ENCODE assay signal across 22 cellular contexts in the genomic region with DNA sequence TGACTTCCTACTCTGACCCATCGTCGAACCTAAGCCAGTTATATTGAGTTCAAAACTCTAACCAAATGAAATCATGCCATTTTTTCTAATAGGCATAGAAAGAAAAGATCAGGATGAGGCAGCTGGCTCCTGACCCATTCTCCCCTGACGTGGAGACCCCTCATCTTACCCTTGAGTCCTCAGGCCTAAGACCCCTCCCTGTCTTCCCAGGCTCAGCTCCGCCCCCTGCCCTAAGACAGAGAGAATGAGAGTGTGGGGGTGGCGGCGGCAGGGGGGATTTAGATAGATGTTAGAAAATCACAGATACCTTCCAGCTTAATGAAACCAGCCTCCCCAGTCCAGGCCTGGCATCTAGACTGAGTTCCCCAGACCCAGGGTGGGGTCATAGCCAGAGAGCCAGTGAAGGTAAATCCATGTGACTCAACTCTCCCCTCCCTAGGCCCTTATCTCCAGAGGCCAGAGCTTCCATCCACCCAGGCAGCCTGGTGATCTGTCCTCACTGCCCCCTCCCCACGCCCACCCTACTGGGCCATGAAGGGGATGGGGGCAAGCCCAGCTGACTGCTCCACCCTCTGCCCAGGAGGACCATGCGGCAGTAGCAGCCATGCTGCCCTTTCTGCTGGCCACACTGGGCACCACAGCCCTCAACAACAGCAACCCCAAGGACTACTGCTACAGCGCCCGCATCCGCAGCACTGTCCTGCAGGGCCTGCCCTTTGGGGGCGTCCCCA. TPM values are rescaled to one million over a fixed set of nuclear protein-coding genes. Genes with fewer than 3 reads are reported as not detected.
DNase-seq lines count a peak whose midpoint lies in the region; ATAC-seq, FAIRE-seq and TF ChIP-seq lines count a peak whose summit lies in the region.
"Had no signal": no experiment of that assay in that cellular context is flagged by ENCODE, and none has a peak within 500 bp of the region (broad histone marks: within the 10 kb centered on the region; RNA-seq: fewer than 3 reads in every experiment).

No MANE protein-coding gene starts in this region.

- POLR2A ChIA-PET in WTC11 (lab: Charles Lee) = interaction anchor here (0.6 to 1.3 kb wide), 3 partner anchors 49 to 113 kb away, joined by 3 to 4 read pairs (median 4); partner anchors contain the start of gene HSP90AB1

- H3K4me3 Mint-ChIP-seq in H9 (peak overlapping the region in 1 of 2 experiments; percentile 14; a peak in 1 of 5 replicates), WTC11 (no peak overlapping the region)
- H3K4me3 Mint-ChIP-seq: dendritic cell treated with granulocyte-macrophage colony-stimulating factor and Interleukin-4, amounts not matched to agents 40 ng/mL and 50 ng/mL, for 4 days had no signal

- TF ChIP-seq CTCF in H9 (conservative IDR thresholded peaks at IDR 0.05) = no peak
- TF ChIP-seq CTCF in WTC11 (IDR thresholded peaks at IDR 0.05) = no peak

- FAIRE-seq in RCC 7860 (lab: Jason Lieb, UNC) = no peak
- FAIRE-seq: H54 had no signal

- H4K20me1 ChIP-seq in H9 (ENCODE audit: control insufficient read depth, insufficient read depth, insufficient read length) = no peaks in the 10 kb centered on the region

- no peaks in the 10 kb centered on the region for H3K9me3 Mint-ChIP-seq in H9
- H3K9me3 Mint-ChIP-seq in WTC11 = no peaks in the 10 kb centered on the region
- H3K9me3 Mint-ChIP-seq: dendritic cell treated with granulocyte-macrophage colony-stimulating factor and Interleukin-4, amounts not matched to agents 40 ng/mL and 50 ng/mL, for 4 days had no signal

- H3K9me3 ChIP-seq in H9 (ENCODE audit: control insufficient read depth, low read depth, low read length) = no peaks in the 10 kb centered on the region
- no peaks in the 10 kb centered on the region for H3K9me3 ChIP-seq in mesodermal cell (ENCODE audit: control insufficient read depth, low read length)
- H3K9me3 ChIP-seq: heart left ventricle, psoas muscle had no signal

- H3K27ac ChIP-seq in H9 (ENCODE audit: insufficient read length, low read depth, low read length) = no peak overlapping the region
- peak overlapping the region; percentile 45 for H3K27ac ChIP-seq in mesodermal cell (ENCODE audit: low read depth, low read length, severe bottlenecking)
- H3K27ac ChIP-seq in temporal lobe (ENCODE audit: low read depth, low read length) = peak overlapping the region; percentile 72

- no peak for DNase-seq in H9
- no peak for DNase-seq in WTC11 (ENCODE audit: low spot score)
- DNase-seq in RCC 7860 (ENCODE audit: low spot score) = no peak
- DNase-seq in SHP77 (lab: John Stamatoyannopoulos, UW) = no peak
- DNase-seq: activated CD4-positive, CD25-positive, alpha-beta regulatory T cell; activated gamma-delta T cell; AML-193; MM.1S; NCI-H524 treated with DMSO at 0.1 percent for 48 hours; stimulated activated CD4-positive, alpha-beta T cell treated with anti-CD3 and anti-CD28 coated beads, Interleukin-2, amount 100 ng/mL, for 48 hours; stimulated activated naive CD4-positive, alpha-beta T cell treated with Interleukin-2 at 50 U/mL for 16 hours; trophoblast cell had no signal

- no CpG with 5 or more reads among the region's 12 CpGs for WGBS in H9 (ENCODE audit: extremely low coverage, insufficient read length, low lambda C conversion rate)
- 88 to 99% methylated on average over 6 to 8 of the region's 12 CpGs for WGBS in mesodermal cell (ENCODE audit: insufficient coverage in 2 of 2), 2 experiments

- H3K79me1 ChIP-seq in H9 (ENCODE audit: insufficient read depth, low read depth, low read length, poor library complexity, severe bottlenecking) = no peaks in the 10 kb centered on the region

- CTCF ChIA-PET in WTC11 (lab: Charles Lee) = interaction anchor here (0.6 to 2.5 kb wide), 9 partner anchors 11 to 424 kb away, joined by 3 to 9 read pairs (median 4); no protein-coding TSS in a partner anchor

- H2BK5ac ChIP-seq in H9 (ENCODE audit: insufficient read length, low read length) = no peak overlapping the region

- H3K23me2 ChIP-seq in H9 (ENCODE audit: insufficient read length, low read depth, low read length, poor library complexity, severe bottlenecking) = no peaks in the 10 kb centered on the region

- peaks cover 27% of the 10 kb centered on the region for H3K36me3 ChIP-seq in mesodermal cell (ENCODE audit: control insufficient read depth, insufficient read depth, low read length)

- no peak overlapping the region for H2BK12ac ChIP-seq in H9 (ENCODE audit: insufficient read length, low read depth, low read length)

- H3K4me1 ChIP-seq in H9 (ENCODE audit: insufficient read depth, low read length) (no peaks in the 10 kb centered on the region), mesodermal cell (ENCODE audit: control insufficient read depth, insufficient read depth, low read length, poor library complexity, severe bottlenecking) (peaks cover 20% of the 10 kb centered on the region)

- no peak overlapping the region for H3K9ac ChIP-seq in H9 (ENCODE audit: extremely low read depth, insufficient read length, low read length)

- H3K27me3 Mint-ChIP-seq in H9 (ENCODE audit: low read depth) (no peaks in the 10 kb centered on the region), WTC11 (ENCODE audit: low read depth) (no peaks in the 10 kb centered on the region; the same call in 1 of the 2 replicates)
- H3K27me3 Mint-ChIP-seq: dendritic cell treated with granulocyte-macrophage colony-stimulating factor and Interleukin-4, amounts not matched to agents 40 ng/mL and 50 ng/mL, for 4 days had no signal

- H3K4me3 ChIP-seq in mesodermal cell (ENCODE audit: extremely low read depth, insufficient read depth, low read length, poor library complexity, severe bottlenecking) = no peak overlapping the region
- H3K4me3 ChIP-seq: skin epidermis had no signal

- no peak overlapping the region for H4K5ac ChIP-seq in H9 (ENCODE audit: insufficient read length, low read depth, low read length)

- H3T11ph ChIP-seq in H9 (ENCODE audit: low read length) = no peak overlapping the region

- H3K79me2 ChIP-seq in H9 (ENCODE audit: insufficient read depth, low read length) = no peaks in the 10 kb centered on the region

- no peak overlapping the region for H3K56ac ChIP-seq in H9 (ENCODE audit: insufficient read length, low read depth, low read length)

- no peak overlapping the region for H3K14ac ChIP-seq in H9 (ENCODE audit: insufficient read depth, low read length)

- no peak overlapping the region for H3K18ac ChIP-seq in H9 (ENCODE audit: insufficient read length, low read depth, low read length)

- no peak overlapping the region for H3K4ac ChIP-seq in H9 (ENCODE audit: low read depth, low read length)

- no peak overlapping the region for H2BK120ac ChIP-seq in H9 (ENCODE audit: low read depth, low read length, poor library complexity, severe bottlenecking)

- H3K4me2 ChIP-seq in H9 (ENCODE audit: insufficient read depth, insufficient read length, low read length) = peak overlapping the region; percentile 0

- 0 out of 2 replicates have a peak, but pooled peaks have one; percentile 8 for ATAC-seq in WTC11
- no peak for ATAC-seq in GM21515 (IDR thresholded peaks at IDR 0.05; ENCODE audit: unreplicated experiment)
- ATAC-seq in GM18519 (IDR thresholded peaks at IDR 0.05; ENCODE audit: low FRiP score, unreplicated experiment) = no peak

- no peaks in the 10 kb centered on the region for H3K27me3 ChIP-seq in H9 (ENCODE audit: insufficient read depth, low read length)
- H3K27me3 ChIP-seq: heart left ventricle had no signal

- no peak overlapping the region for H4K8ac ChIP-seq in H9 (replicated peaks; ENCODE audit: insufficient read length, low read depth, low read length)

- peaks cover 23 to 33% (median 27%) of the 10 kb centered on the region in 3 experiments for H3K36me3 Mint-ChIP-seq in H9 (ENCODE audit: insufficient read depth in 1 of 3, low read depth in 3 of 3)
- H3K36me3 Mint-ChIP-seq in WTC11 = peaks cover 23% of the 10 kb centered on the region

- H3K4me1 Mint-ChIP-seq in H9 (peaks cover 32 to 62% of the 10 kb centered on the region in 2 experiments), WTC11 (peaks cover 51% of the 10 kb centered on the region)

- H2AFZ ChIP-seq in H9 (ENCODE audit: low read length) = no peak overlapping the region

- no peak overlapping the region for H4K91ac ChIP-seq in H9 (ENCODE audit: insufficient read length, low read depth, low read length)

- no peak overlapping the region for H2BK15ac ChIP-seq in H9 (ENCODE audit: low read depth, low read length)

- no peak overlapping the region for H2BK20ac ChIP-seq in H9 (ENCODE audit: low read depth, low read length, poor library complexity, severe bottlenecking)

- no peak overlapping the region for H2AK5ac ChIP-seq in H9 (ENCODE audit: insufficient read length, low read length)

- H3K27ac Mint-ChIP-seq in H9 = peak overlapping the region in 2 of 3 experiments; percentile 19 to 32; a peak in 2 of 7 replicates
- peak overlapping the region; percentile 49; the same call in 1 of the 2 replicates for H3K27ac Mint-ChIP-seq in WTC11
- H3K27ac Mint-ChIP-seq: dendritic cell treated with granulocyte-macrophage colony-stimulating factor and Interleukin-4, amounts not matched to agents 40 ng/mL and 50 ng/mL, for 4 days had no signal

- no peak overlapping the region for H3K23ac ChIP-seq in H9 (ENCODE audit: insufficient read length, low read depth, low read length)

TF ChIP-seq in WTC11, 78 proteins besides CTCF, POLR2A, EP300 and RAD21 (continues in another document):
- no peak for TF ChIP-seq JAZF1 (CRISPR knock-in tag; IDR thresholded peaks at IDR 0.05)
- TF ChIP-seq, protein P1, sequence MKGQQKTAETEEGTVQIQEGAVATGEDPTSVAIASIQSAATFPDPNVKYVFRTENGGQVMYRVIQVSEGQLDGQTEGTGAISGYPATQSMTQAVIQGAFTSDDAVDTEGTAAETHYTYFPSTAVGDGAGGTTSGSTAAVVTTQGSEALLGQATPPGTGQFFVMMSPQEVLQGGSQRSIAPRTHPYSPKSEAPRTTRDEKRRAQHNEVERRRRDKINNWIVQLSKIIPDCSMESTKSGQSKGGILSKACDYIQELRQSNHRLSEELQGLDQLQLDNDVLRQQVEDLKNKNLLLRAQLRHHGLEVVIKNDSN (CRISPR knock-in tag; IDR thresholded peaks at IDR 0.05) = no peak

RNA-seq across cellular contexts. Expression of gene TMEM63B, which starts 6.8 kb away (rescaled TPM):
- total RNA-seq in H9 (2021) = 56.3 and 56.8 TPM in 2 replicates
- 72.8 to 75.2 TPM (median 74.0 TPM) in 3 replicates for total RNA-seq in WTC11 (2021)
- polyA plus RNA-seq in mesodermal cell (2013, experiment 1 of 2) = 33.0 TPM
- 30.1 TPM for polyA plus RNA-seq in mesodermal cell (2013, experiment 2 of 2)
- total RNA-seq in temporal lobe = 37.9 TPM

RNA-seq across cellular contexts. Expression of gene MRPL14, which starts 6.9 kb away (rescaled TPM):
- total RNA-seq in H9 (2021) (80.1 and 80.3 TPM in 2 replicates), WTC11 (2021) (70.0 to 74.2 TPM (median 74.2 TPM) in 3 replicates), temporal lobe (23.4 TPM)
- polyA plus RNA-seq in mesodermal cell (2013, experiment 1 of 2) = 51.1 TPM
- polyA plus RNA-seq in mesodermal cell (2013, experiment 2 of 2) = 53.1 TPM

RNA-seq across cellular contexts. Expression of gene CAPN11, which starts 24.5 kb away (rescaled TPM):
- total RNA-seq in H9 (2021) (0.28 and 0.29 TPM in 2 replicates), WTC11 (2021) (2.3 to 3.3 TPM (median 3.2 TPM) in 3 replicates), temporal lobe (0.25 TPM)
- 0.29 TPM for polyA plus RNA-seq in mesodermal cell (2013, experiment 1 of 2)
- polyA plus RNA-seq in mesodermal cell (2013, experiment 2 of 2) = 0.40 TPM
- polyA plus RNA-seq: neural cell had no signal
